Comparison of ENCODE assay signal across 9 cellular contexts in genomic region chr3:37024092-37024491, GRCh38. TPM values are rescaled to one million over a fixed set of nuclear protein-coding genes. Genes with fewer than 3 reads are reported as not detected.
DNase-seq lines count a peak whose midpoint lies in the region; ATAC-seq, FAIRE-seq and TF ChIP-seq lines count a peak whose summit lies in the region.
"Had no signal": no experiment of that assay in that cellular context is flagged by ENCODE, and none has a peak within 500 bp of the region (broad histone marks: within the 10 kb centered on the region; RNA-seq: fewer than 3 reads in every experiment).

No MANE protein-coding gene starts in this region.

- no peak for TF ChIP-seq POLR2A in GM12878 (IDR thresholded peaks at IDR 0.05; ENCODE audit: low read depth, low read length)

- peaks cover 14% of the 10 kb centered on the region for H3K79me1 ChIP-seq in mesenchymal stem cell (replicated peaks; ENCODE audit: low read length, poor library complexity, severe bottlenecking)

- H3K14ac ChIP-seq in mesenchymal stem cell (ENCODE audit: low read length in 2 of 2) = no peak overlapping the region

- H2AK5ac ChIP-seq in mesenchymal stem cell (ENCODE audit: low read length, severe bottlenecking) = no peak overlapping the region

- no peak overlapping the region for H2BK5ac ChIP-seq in mesenchymal stem cell (ENCODE audit: low read depth, low read length, poor library complexity, severe bottlenecking)

- H4K20me1 ChIP-seq in GM12878 (ENCODE audit: control insufficient read depth, insufficient read depth) (peaks cover 2% of the 10 kb centered on the region; the same call in 1 of the 2 replicates), hepatocyte (ENCODE audit: insufficient read depth, poor library complexity, severe bottlenecking) (no peaks in the 10 kb centered on the region)

- CTCF ChIA-PET in GM12878 (lab: Yijun Ruan, JAX) = interaction anchor here (0.6 to 3.5 kb wide), 28 partner anchors 9 to 423 kb away, joined by 3 to 51 read pairs (median 5); partner anchors contain the start of genes EPM2AIP1 and MLH1

- no peak overlapping the region for H3K4ac ChIP-seq in mesenchymal stem cell (ENCODE audit: low read depth in 1 of 2, low read length in 2 of 2)

- FAIRE-seq in D721Med (lab: Jason Lieb, UNC) (no peak), GM12878 (lab: Jason Lieb, UNC) (no peak)

- H2BK120ac ChIP-seq in mesenchymal stem cell (ENCODE audit: low read depth, low read length) = no peak overlapping the region

- TF ChIP-seq EP300 in Ishikawa (IDR thresholded peaks at IDR 0.05; ENCODE audit: borderline replicate concordance) (no peak), GM12878 (IDR thresholded peaks at IDR 0.05; ENCODE audit: borderline replicate concordance in 1 of 2, control insufficient read depth in 1 of 2, low read depth in 2 of 2, low read length in 2 of 2) (no peak)

- H3K23ac ChIP-seq in mesenchymal stem cell (ENCODE audit: low read length in 2 of 2) = no peak overlapping the region

- ATAC-seq in GM12878 = peak; percentile 72
- no peak for ATAC-seq in HG02610 (IDR thresholded peaks at IDR 0.05; ENCODE audit: unreplicated experiment)
- ATAC-seq: activated naive CD8-positive, alpha-beta T cell treated with anti-CD3 and anti-CD28 coated beads, Interleukin-2, amount 50 U/mL, for 24 hours had no signal

- WGBS in GM12878 (ENCODE audit: insufficient coverage, insufficient replicate concordance, low lambda C conversion rate, missing lambda C conversion rate) = 78% methylated on average over 2 of the region's 2 CpGs
- WGBS in mesenchymal stem cell = no CpG with 5 or more reads among the region's 2 CpGs
- 100% methylated on average over 2 of the region's 2 CpGs for WGBS in hepatocyte (ENCODE audit: low lambda C conversion rate, missing lambda C conversion rate)

- H3K36me3 ChIP-seq in GM12878 (ENCODE audit: control insufficient read depth in 2 of 2, insufficient read depth in 2 of 2, low read length in 1 of 2) (peaks cover 14 to 23% of the 10 kb centered on the region in 2 experiments), mesenchymal stem cell (ENCODE audit: control insufficient read depth in 1 of 2, insufficient read depth in 2 of 2, low read depth in 1 of 2, low read length in 2 of 2) (peaks cover 47 to 91% of the 10 kb centered on the region in 2 experiments), hepatocyte (replicated peaks; ENCODE audit: insufficient read depth, low read depth) (no peaks in the 10 kb centered on the region)

- H3K79me2 ChIP-seq in GM12878 (ENCODE audit: control insufficient read depth, insufficient read depth, low read length) (no peaks in the 10 kb centered on the region), hepatocyte (no peaks in the 10 kb centered on the region)

- no peaks in the 10 kb centered on the region for H3K27me3 ChIP-seq in GM12878 (replicated peaks in 1 of 2; ENCODE audit: control insufficient read depth in 2 of 2, insufficient read depth in 2 of 2, low read length in 1 of 2)
- no peaks in the 10 kb centered on the region for H3K27me3 ChIP-seq in mesenchymal stem cell (ENCODE audit: control insufficient read depth in 1 of 2, insufficient read depth in 1 of 2, low read length in 2 of 2)
- no peaks in the 10 kb centered on the region for H3K27me3 ChIP-seq in hepatocyte

- RAD21 ChIA-PET in GM12878 (lab: Charles Lee; ENCODE audit: unreplicated experiment) = interaction anchor here (0.6 to 3.2 kb wide), 14 partner anchors 11 to 197 kb away, joined by 3 to 17 read pairs (median 4); partner anchors contain the start of genes EPM2AIP1 and MLH1

- H3K9ac ChIP-seq in GM12878 (ENCODE audit: control insufficient read depth, insufficient read depth, low read length) = no peak overlapping the region
- no peak overlapping the region for H3K9ac ChIP-seq in mesenchymal stem cell (ENCODE audit: low read length)

- H2BK15ac ChIP-seq in mesenchymal stem cell (ENCODE audit: low read depth, poor library complexity, severe bottlenecking) = no peak overlapping the region

- H3K4me2 ChIP-seq in GM12878 (ENCODE audit: control insufficient read depth, insufficient read depth) = no peak overlapping the region
- H3K4me2 ChIP-seq in mesenchymal stem cell (ENCODE audit: low read length, poor library complexity, severe bottlenecking) = no peak overlapping the region
- no peak overlapping the region for H3K4me2 ChIP-seq in hepatocyte

- no peak overlapping the region for H2AFZ ChIP-seq in GM12878 (ENCODE audit: control insufficient read depth, low read depth, low read length)
- H2AFZ ChIP-seq in mesenchymal stem cell (ENCODE audit: low read depth, low read length) = no peak overlapping the region
- H2AFZ ChIP-seq in hepatocyte = no peak overlapping the region

- intact Hi-C loops in GM12878 (cut with micrococcal nuclease; ENCODE audit: unreplicated experiment) = loop anchor here (2.0 kb wide), 1 partner anchor 189 kb away; no protein-coding TSS in a partner anchor

- TF ChIP-seq RAD21 in Ishikawa (IDR thresholded peaks at IDR 0.05; ENCODE audit: low read depth) (peak; percentile 19), GM12878 (IDR thresholded peaks at IDR 0.05; ENCODE audit: insufficient read depth, low read depth, low read length) (peak; percentile 48)

- in situ Hi-C loops in GM12878 (cut with MboI) = loop anchor here (5.0 kb wide), 1 partner anchor 188 kb away; no protein-coding TSS in a partner anchor

- TF ChIP-seq CTCF in D721Med (IDR thresholded peaks at IDR 0.05; ENCODE audit: insufficient read depth, missing control alignments) (peak; percentile 20), GM12878 (IDR thresholded peaks at IDR 0.05 in 2 of 3, conservative IDR thresholded peaks at IDR 0.05 in 1 of 3; ENCODE audit: control insufficient read depth in 2 of 3, extremely low read depth in 1 of 3, insufficient read depth in 1 of 3, low read depth in 3 of 3, low read length in 3 of 3) (peak; percentile 27 to 44 (median 35); a peak in 3 of 6 replicates), hepatocyte (IDR thresholded peaks at IDR 0.05; ENCODE audit: poor library complexity) (no peak)

- POLR2A ChIA-PET in GM12878 (lab: Charles Lee) = interaction anchor here (0.5 to 1.6 kb wide), 3 partner anchors 31 to 181 kb away, joined by 3 to 6 read pairs (median 3); partner anchors contain the start of genes EPM2AIP1 and MLH1

- H3K9me3 ChIP-seq in GM12878 (replicated peaks; ENCODE audit: control insufficient read depth, insufficient read depth, low read length) = no peaks in the 10 kb centered on the region
- peaks cover 10% of the 10 kb centered on the region for H3K9me3 ChIP-seq in mesenchymal stem cell (ENCODE audit: control insufficient read depth, low read length)
- no peaks in the 10 kb centered on the region for H3K9me3 ChIP-seq in hepatocyte (ENCODE audit: low read depth)

- no peak for DNase-seq in D721Med (ENCODE audit: insufficient read length, low spot score)
- DNase-seq in GM12878 (ENCODE audit: low read depth, low spot score) = no peak
- DNase-seq in mesenchymal stem cell = peak; percentile 29
- DNase-seq in hepatocyte (ENCODE audit: low spot score) = no peak
- DNase-seq in activated gamma-delta T cell (lab: John Stamatoyannopoulos, UW) = no peak
- no peak for DNase-seq in cortex of kidney (lab: John Stamatoyannopoulos, UW)
- DNase-seq: activated naive CD8-positive, alpha-beta T cell treated with anti-CD3 and anti-CD28 coated beads, Interleukin-2, amount 50 U/mL, for 24 hours had no signal

- H2BK12ac ChIP-seq in mesenchymal stem cell (ENCODE audit: low read length in 2 of 2) = no peak overlapping the region

- H3K4me3 ChIP-seq in GM12878 (no peak overlapping the region), mesenchymal stem cell (ENCODE audit: insufficient read depth in 1 of 2, low read depth in 1 of 2, low read length in 2 of 2) (no peak overlapping the region), hepatocyte (no peak overlapping the region)

- SMC1A ChIA-PET in GM12878 (lab: Charles Lee; ENCODE audit: uncharacterized antibody, unreplicated experiment) = interaction anchor here (0.7 to 2.2 kb wide), 20 partner anchors 10 to 1089 kb away, joined by 3 to 27 read pairs (median 4); partner anchors contain the start of genes LRRFIP2 and MLH1

- no peak overlapping the region for H4K8ac ChIP-seq in mesenchymal stem cell (ENCODE audit: low read length)

- no peak overlapping the region for H3K18ac ChIP-seq in mesenchymal stem cell (ENCODE audit: low read depth in 1 of 2, low read length in 2 of 2)

- H3K27ac ChIP-seq in GM12878 (ENCODE audit: control insufficient read depth, insufficient read depth) (no peak overlapping the region), mesenchymal stem cell (ENCODE audit: low read length, poor library complexity, severe bottlenecking) (no peak overlapping the region), hepatocyte (no peak overlapping the region)

- H3K4me1 ChIP-seq in GM12878 (ENCODE audit: control insufficient read depth, insufficient read depth, low read length) = peaks cover 4% of the 10 kb centered on the region; the same call in 1 of the 2 replicates
- no peaks in the 10 kb centered on the region for H3K4me1 ChIP-seq in mesenchymal stem cell (ENCODE audit: control insufficient read depth, insufficient read depth, low read depth, low read length)
- no peaks in the 10 kb centered on the region for H3K4me1 ChIP-seq in hepatocyte (ENCODE audit: insufficient read depth)

- H4K91ac ChIP-seq in mesenchymal stem cell (ENCODE audit: low read length) = no peak overlapping the region

- no peaks in the 10 kb centered on the region for H3K9me2 ChIP-seq in hepatocyte (replicated peaks; ENCODE audit: insufficient read depth)

- BruUV-seq in GM12878 (replicated peaks; lab: Mats Ljungman, UMichigan) = no TSS peak

RNA-seq across cellular contexts. Expression of gene MLH1, which starts 30.8 kb away (rescaled TPM):
- total RNA-seq in GM12878 (2013; cell fraction: nucleolus; rRNA removed) = 107 and 118 TPM in 2 replicates
- total RNA-seq in GM12878 (2014; rRNA removed) (85.2 and 88.6 TPM in 2 replicates), GM12878 (2014; rRNA removed; fragmentation: Illumina TruSeq; extraction: Trizol) (109 TPM in 2 replicates), GM12878 (2021) (58.4 and 59.2 TPM in 2 replicates), hepatocyte (34.5 and 37.7 TPM in 2 replicates)
- 35.4 TPM for polyA plus RNA-seq in GM12878 (2011; ENCODE audit: low read depth)
- polyA plus RNA-seq in GM12878 (2011; rRNA removed) (92.4 and 113 TPM in 2 replicates), GM12878 (2014; fragmentation: Illumina TruSeq; extraction: Trizol) (92.5 and 116 TPM in 2 replicates), GM12878 (2014; fragmentation: Nextera tagmentation; extraction: Ambion mirVana) (10 to 100 TPM; 58.6 to 67.3 TPM), GM12878 (2014; rRNA removed) (52.0 and 59.6 TPM in 2 replicates), GM12878 (2016; fragmentation: Nextera tagmentation; extraction: Ambion mirVana) (10 to 100 TPM; 80.1 to 82.8 TPM), hepatocyte (20.6 and 28.1 TPM in 2 replicates)
- polyA plus RNA-seq in GM12878 (2011; cell fraction: cytosol; rRNA removed) = 61.8 and 75.2 TPM in 2 replicates
- polyA plus RNA-seq in GM12878 (2011; cell fraction: nucleus; rRNA removed) = 50.9 and 60.0 TPM in 2 replicates
- polyA plus RNA-seq in GM12878 (2012) = 38.0 and 41.0 TPM in 2 replicates
- polyA minus RNA-seq in GM12878 (2011; rRNA and poly(A)+ RNA removed) = 77.9 and 78.7 TPM in 2 replicates
- 24.3 and 29.5 TPM in 2 replicates for polyA minus RNA-seq in GM12878 (2011; cell fraction: cytosol; rRNA and poly(A)+ RNA removed)
- polyA minus RNA-seq in GM12878 (2011; cell fraction: nucleus; rRNA and poly(A)+ RNA removed) = 39.8 and 46.9 TPM in 2 replicates
- 18.0 TPM for polyA plus RNA-seq in mesenchymal stem cell (2013, experiment 1 of 2)
- polyA plus RNA-seq in mesenchymal stem cell (2013, experiment 2 of 2) = 17.2 TPM

RNA-seq across cellular contexts. Expression of gene EPM2AIP1, which starts 31.2 kb away (rescaled TPM):
- 84.8 and 92.5 TPM in 2 replicates for total RNA-seq in GM12878 (2013; cell fraction: nucleolus; rRNA removed)
- total RNA-seq in GM12878 (2014; rRNA removed) = 20.8 and 21.2 TPM in 2 replicates
- total RNA-seq in GM12878 (2014; rRNA removed; fragmentation: Illumina TruSeq; extraction: Trizol) = 28.5 and 31.9 TPM in 2 replicates
- total RNA-seq in GM12878 (2021) = 20.9 and 24.0 TPM in 2 replicates
- polyA plus RNA-seq in GM12878 (2011; ENCODE audit: low read depth) = 8.2 TPM
- polyA plus RNA-seq in GM12878 (2011; rRNA removed) = 29.9 and 44.6 TPM in 2 replicates
- 8.7 and 10.0 TPM in 2 replicates for polyA plus RNA-seq in GM12878 (2011; cell fraction: cytosol; rRNA removed)
- 35.8 and 39.4 TPM in 2 replicates for polyA plus RNA-seq in GM12878 (2011; cell fraction: nucleus; rRNA removed)
- polyA plus RNA-seq in GM12878 (2012) = 13.7 and 16.4 TPM in 2 replicates
- polyA plus RNA-seq in GM12878 (2014; fragmentation: Illumina TruSeq; extraction: Trizol) = 25.8 and 29.9 TPM in 2 replicates
- 1 to 10 TPM; 5.5 to 7.9 TPM for polyA plus RNA-seq in GM12878 (2014; fragmentation: Nextera tagmentation; extraction: Ambion mirVana)
- 21.5 and 22.4 TPM in 2 replicates for polyA plus RNA-seq in GM12878 (2014; rRNA removed)
- polyA plus RNA-seq in GM12878 (2016; fragmentation: Nextera tagmentation; extraction: Ambion mirVana) = 10 to 100 TPM; 20.5 to 23.7 TPM
- 23.5 and 28.7 TPM in 2 replicates for polyA minus RNA-seq in GM12878 (2011; rRNA and poly(A)+ RNA removed)
- 5.3 and 6.9 TPM in 2 replicates for polyA minus RNA-seq in GM12878 (2011; cell fraction: cytosol; rRNA and poly(A)+ RNA removed)
- polyA minus RNA-seq in GM12878 (2011; cell fraction: nucleus; rRNA and poly(A)+ RNA removed) = 52.0 and 66.2 TPM in 2 replicates
- polyA plus RNA-seq in mesenchymal stem cell (2013, experiment 1 of 2) = 10.1 TPM
- polyA plus RNA-seq in mesenchymal stem cell (2013, experiment 2 of 2) = 10.4 TPM
- total RNA-seq in hepatocyte = 32.4 and 34.8 TPM in 2 replicates
- polyA plus RNA-seq in hepatocyte = 13.8 and 14.6 TPM in 2 replicates
